10 cellular contexts compared by ENCODE assay signal in genomic region chr7:47326220-47326619, GRCh38.
DNase-seq lines count a peak whose midpoint lies in the region; ATAC-seq and TF ChIP-seq lines count a peak whose summit lies in the region.
"Had no signal": no experiment of that assay in that cellular context is flagged by ENCODE, and none has a peak within 500 bp of the region (broad histone marks: within the 10 kb centered on the region; RNA-seq: fewer than 3 reads in every experiment).

No MANE protein-coding gene starts in this region.

- H3K27me3 ChIP-seq in ascending aorta, result no peaks in the 10 kb centered on the region

- no peak for TF ChIP-seq CTCF in ascending aorta (IDR thresholded peaks at IDR 0.05)

- H3K4me3 ChIP-seq in ascending aorta, result no peak overlapping the region

- peaks cover 0 to under 1% of the 10 kb centered on the region in 2 donors for H3K36me3 ChIP-seq in ascending aorta

- intact Hi-C loops in ascending aorta (cut with DNase I), result no loop called here

- DNase-seq in NCI-H2171 treated with DMSO at 0.1 percent for 48 hours (lab: John Stamatoyannopoulos, UW) (peak; percentile 41), NCI-H2171 (lab: John Stamatoyannopoulos, UW) (no peak), ascending aorta (ENCODE audit: low spot score in 2 of 2) (no peak), hepatic stellate cell (ENCODE audit: low spot score) (peak; percentile 70), stromal cell of bone marrow (ENCODE audit: low read depth) (peak; percentile 50)
- DNase-seq in stimulated activated CD4-positive, alpha-beta T cell treated with anti-CD3 and anti-CD28 coated beads, Interleukin-1b, Interleukin-23, amount 100 ng/mL, for 48 hours, result no peak
- DNase-seq: NCI-H1930; stimulated activated CD4-positive, alpha-beta T cell treated with anti-CD3 and anti-CD28 coated beads, Interleukin-2, amount 100 ng/mL, for 24 hours had no signal

- peak overlapping the region; percentile 86 to 87 for H3K27ac ChIP-seq in ascending aorta

- peaks cover 12 to 27% of the 10 kb centered on the region in 2 donors for H3K4me1 ChIP-seq in ascending aorta

- no peaks in the 10 kb centered on the region for H3K9me3 ChIP-seq in ascending aorta

- ATAC-seq in HG02870 (IDR thresholded peaks at IDR 0.05; ENCODE audit: unreplicated experiment), result no peak
- no peak for ATAC-seq in HG02981 (IDR thresholded peaks at IDR 0.05; ENCODE audit: unreplicated experiment)

Comparison
In these comparisons a context has a peak if more than half of its experiments do, and no peak if none do; other contexts are left out.
1. DNase-seq: peak in NCI-H2171 treated with DMSO at 0.1 percent for 48 hours (single experiment), hepatic stellate cell (single experiment) and stromal cell of bone marrow (single experiment); none in NCI-H2171 (single experiment), ascending aorta (0 of 2) and stimulated activated CD4-positive, alpha-beta T cell treated with anti-CD3 and anti-CD28 coated beads, Interleukin-1b, Interleukin-23, amount 100 ng/mL, for 48 hours (single experiment).